ENCODE assay signal across 1 cellular context in the genomic region with DNA sequence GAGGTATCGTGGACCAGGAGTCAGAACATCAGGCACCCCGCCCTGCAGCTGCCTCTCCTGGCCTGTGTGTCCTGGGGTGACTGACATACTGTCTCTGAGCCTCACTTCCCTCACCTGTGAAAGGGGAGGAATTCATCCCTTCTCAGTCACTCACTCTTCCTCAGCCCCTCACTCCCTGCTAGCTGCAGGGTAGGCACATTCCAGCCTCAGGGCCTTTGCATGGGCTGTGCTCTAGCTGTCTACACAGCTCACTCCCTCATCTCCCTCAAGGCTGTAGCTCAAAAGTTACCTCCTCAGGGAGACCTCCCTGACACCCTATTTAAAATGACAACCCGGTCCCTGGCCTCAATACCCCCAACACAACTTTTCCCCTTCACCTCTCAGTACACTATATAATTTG.
TF ChIP-seq lines count a peak whose summit lies in the region.

No MANE protein-coding gene starts in this region.

TF ChIP-seq in H1, 55 proteins besides CTCF, POLR2A, EP300 and RAD21:
- peak; percentile 50; the same call in 1 of the 2 replicates for TF ChIP-seq KDM1A (IDR thresholded peaks at IDR 0.05; ENCODE audit: borderline replicate concordance, low read length)
- no peak for TF ChIP-seq PHF8 (conservative IDR thresholded peaks at IDR 0.05; ENCODE audit: low read depth, low read length)
TF ChIP-seq in H1: peak in this region for 1.
